In the genomic region with DNA sequence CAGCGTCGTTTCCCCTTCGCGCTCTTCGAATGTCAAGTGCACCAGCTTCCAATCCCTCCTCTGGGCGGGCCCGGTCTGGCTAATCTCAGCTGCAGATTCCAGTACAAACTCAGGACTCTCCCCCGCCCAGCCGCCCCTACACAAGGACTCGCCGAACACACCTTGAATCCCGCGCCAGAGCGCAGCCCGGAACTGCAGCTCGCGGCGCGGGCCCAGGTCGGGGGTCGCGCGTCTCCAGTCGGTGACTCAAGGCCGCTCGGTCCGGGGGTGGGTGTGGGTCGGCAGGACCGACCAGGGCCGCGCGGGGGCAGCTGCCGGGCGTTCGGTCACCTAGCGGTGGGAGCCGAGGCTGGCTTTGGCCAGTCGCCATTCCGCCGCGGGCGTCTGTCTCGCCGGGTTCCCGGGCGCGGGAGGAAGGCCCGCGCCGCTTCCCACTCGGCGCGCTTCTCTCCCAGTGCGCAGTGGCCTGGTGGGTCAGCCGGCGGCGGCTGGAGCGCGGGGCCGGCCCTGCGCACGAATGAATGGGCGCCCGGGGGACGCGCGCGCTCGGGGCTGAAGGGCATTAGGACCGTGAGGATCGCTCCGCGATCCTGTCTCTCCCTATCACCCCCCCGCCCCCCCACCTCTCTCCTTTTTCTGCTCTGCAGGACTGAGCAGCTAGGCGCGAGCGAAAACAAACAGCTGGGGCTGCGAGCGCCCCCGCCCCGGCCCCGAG, we compare ENCODE assay signal across 7 cellular contexts. TPM values are rescaled to one million over a fixed set of nuclear protein-coding genes. Genes with fewer than 3 reads are reported as not detected.
A peak's percentile ranks its signal among the peaks of the same experiment; 100 is the strongest.
DNase-seq lines count a peak whose midpoint lies in the region; ATAC-seq, FAIRE-seq and TF ChIP-seq lines count a peak whose summit lies in the region.

A gene (plus strand): TSS at position 628 of the 715 bp plus-strand sequence. CDS start 133 bp downstream, outside the sequence.

- 1 to 6% (median 2%) methylated on average over 24 to 81 of the region's 82 CpGs for WGBS in stomach, 5 donors

- no peak within 1 kb of the TSS for H3K9ac ChIP-seq in kidney (ENCODE audit: low read length in 2 of 2)

- DNase-seq in G401 (ENCODE audit: low spot score) (peak; percentile 66), NCI-H1105 treated with DMSO at 0.1 percent for 48 hours (lab: John Stamatoyannopoulos, UW) (peak; percentile 53), kidney (peak; percentile 80), stomach (peak; percentile 38)

- peaks cover 9% of the 10 kb centered on the region for H3K27me3 Mint-ChIP-seq in brain

- peaks cover 0 to 4% of the 10 kb centered on the region in 2 donors for H3K4me1 ChIP-seq in kidney (ENCODE audit: control insufficient read depth in 1 of 2, insufficient read depth in 1 of 2, low read depth in 1 of 2, low read length in 2 of 2)
- peaks cover 27 to 34% (median 32%) of the 10 kb centered on the region in 4 donors for H3K4me1 ChIP-seq in stomach

- peaks cover 9 to 83% (median 54%) of the 10 kb centered on the region in 3 donors for H3K27me3 ChIP-seq in stomach

- H3K9me3 ChIP-seq in kidney (ENCODE audit: control insufficient read depth in 1 of 2, low read length in 2 of 2) (no peaks in the 10 kb centered on the region), stomach (no peaks in the 10 kb centered on the region)

- intact Hi-C loops in kidney (cut with DNase I) (loop anchor here (10.0 kb wide), 1 partner anchor 95 kb away; no protein-coding TSS in a partner anchor), stomach (cut with DNase I; ENCODE audit: low total_unique reads) (no loop called here)

- H3K4me3 ChIP-seq in kidney (ENCODE audit: low read length in 2 of 2), result peak within 1 kb of the TSS; percentile 28 to 55
- peak within 1 kb of the TSS; percentile 47 to 75 (median 56) for H3K4me3 ChIP-seq in stomach

- peaks cover 64% of the 10 kb centered on the region for H3K4me1 Mint-ChIP-seq in brain

- H3K9me3 Mint-ChIP-seq in brain, result no peaks in the 10 kb centered on the region

- no peak within 1 kb of the TSS for H3K27ac ChIP-seq in kidney (ENCODE audit: low read depth in 2 of 2, low read length in 2 of 2)
- peak within 1 kb of the TSS in 3 of 5 donors; percentile 11 to 65 (median 16) for H3K27ac ChIP-seq in stomach

- no peak for TF ChIP-seq EP300 in stomach (IDR thresholded peaks at IDR 0.05)

- H3K27ac Mint-ChIP-seq in brain, result peak within 1 kb of the TSS in 3 of 5 experiments; percentile 62 to 80 (median 63)

- TF ChIP-seq POLR2A in stomach (IDR thresholded peaks at IDR 0.05), result no peak

- H3K4me3 Mint-ChIP-seq in brain, result peak within 1 kb of the TSS; percentile 88 to 90 (median 89)

- in situ Hi-C loops in G401 (cut with HindIII; ENCODE audit: low sequenced_read_pairs), result no loop called here

- peak; percentile 52 to 58 for TF ChIP-seq CTCF in brain (conservative IDR thresholded peaks at IDR 0.05)
- no peak for TF ChIP-seq CTCF in kidney (IDR thresholded peaks at IDR 0.05; ENCODE audit: borderline replicate concordance, extremely low read depth, insufficient read depth)
- no peak for TF ChIP-seq CTCF in stomach (IDR thresholded peaks at IDR 0.05)

- no peaks in the 10 kb centered on the region for H3K36me3 Mint-ChIP-seq in brain

- H3K36me3 ChIP-seq in kidney (ENCODE audit: control insufficient read depth in 1 of 2, insufficient read depth in 2 of 2, low read length in 2 of 2) (no peaks in the 10 kb centered on the region), stomach (no peaks in the 10 kb centered on the region)

- no peak for ATAC-seq in GM21528 (IDR thresholded peaks at IDR 0.05; ENCODE audit: low FRiP score, unreplicated experiment)
- ATAC-seq in HG03442 (IDR thresholded peaks at IDR 0.05; ENCODE audit: unreplicated experiment), result no peak

- FAIRE-seq in kidney (lab: Jason Lieb, UNC), result no peak

RNA-seq across cellular contexts. Expression of the gene that starts here (rescaled TPM):
- total RNA-seq in G401 (2014; rRNA removed; shearing (Covaris generic)), result 0.10 and 2.7 TPM in 2 replicates
- 16.2 TPM for polyA plus RNA-seq in brain (ENCODE audit: insufficient read depth, low read depth, low replicate concordance)
- 13.1 TPM for total RNA-seq in kidney
- polyA plus RNA-seq in kidney (ENCODE audit: insufficient read depth, low read depth, low replicate concordance), result 15.2 TPM
- total RNA-seq in stomach, result 1 to 10 TPM in 2 of 5 donors, under 1 TPM in 2, not detected in 1; 0.58 to 2.2 (median 1.2) TPM
- polyA plus RNA-seq in stomach, result 1 to 10 TPM in 2 of 3 donors, under 1 TPM in 1; 0.53 to 2.0 (median 1.6) TPM

Comparison
In these comparisons a context has a peak if more than half of its experiments do, and no peak if none do; other contexts are left out.
1. CTCF ChIP-seq: peak in brain (2 of 2); none in kidney (single experiment) and stomach (0 of 7).
2. H3K27ac ChIP-seq: peak in stomach (3 of 5); none in kidney (0 of 2).
3. Peak in every context shown above with its lines, with median percentiles within 50 percentile points of each other: DNase-seq.